ENCODE assay signal across 9 cellular contexts in the genomic region with DNA sequence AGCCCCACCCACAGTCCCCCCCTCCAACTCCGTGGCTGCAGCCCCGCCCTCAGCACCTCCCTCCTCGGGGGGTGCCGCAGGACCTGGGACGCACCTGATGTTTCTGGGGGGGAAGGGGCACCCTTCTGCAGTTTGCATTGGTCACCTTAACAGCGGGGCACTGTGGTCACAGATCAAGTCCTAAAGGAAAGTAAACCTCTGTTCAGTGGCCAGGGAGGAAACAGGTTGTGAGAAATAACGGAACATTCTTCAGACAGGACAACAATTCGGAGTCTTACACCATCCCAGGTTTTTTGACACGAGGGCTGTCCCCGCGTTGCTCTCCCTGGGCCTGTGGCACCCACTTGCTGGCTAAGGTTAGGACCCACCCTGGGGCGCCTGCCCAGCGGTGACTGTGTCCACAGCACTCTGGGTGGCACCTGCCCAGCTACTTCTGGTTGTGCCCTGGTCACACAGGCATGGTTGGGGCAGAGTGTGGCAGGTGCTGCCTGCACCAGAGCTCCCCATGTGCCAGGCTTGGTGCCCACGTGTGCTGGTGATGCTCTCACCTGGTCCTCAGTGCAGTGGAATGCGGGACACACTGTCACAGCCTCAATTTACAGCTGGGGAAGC.
DNase-seq lines count a peak whose midpoint lies in the region; ATAC-seq, FAIRE-seq and TF ChIP-seq lines count a peak whose summit lies in the region.
"Had no signal": no experiment of that assay in that cellular context is flagged by ENCODE, and none has a peak within 500 bp of the region (broad histone marks: within the 10 kb centered on the region; RNA-seq: fewer than 3 reads in every experiment).

No MANE protein-coding gene starts in this region.

- H3K9me1 ChIP-seq in K562 (ENCODE audit: control insufficient read depth, insufficient read depth, low read length): no peaks in the 10 kb centered on the region

- H3K36me3 Mint-ChIP-seq in activated T-cell treated with anti-CD3 and anti-CD28 coated beads, Interleukin-2, amount 50 U/mL, for 4 hours (ENCODE audit: insufficient read depth): no peaks in the 10 kb centered on the region

- H3K4me3 ChIP-seq in K562 (no peak overlapping the region), left lung (no peak overlapping the region), tibial nerve (peak overlapping the region in 1 of 4 donors; percentile 44)

- intact Hi-C loops in K562 (cut with micrococcal nuclease): loop anchor here (1.0 kb wide), 1 partner anchor 204 kb away; no protein-coding TSS in a partner anchor
- intact Hi-C loops in left lung (cut with DNase I): loop anchor here in 1 of 2 donors (5.0 kb wide), 1 partner anchor 203 kb away; a partner anchor contains a TSS

- DNase-seq in activated T-cell treated with anti-CD3 and anti-CD28 coated beads, Interleukin-2, amount 50 U/mL, for 4 hours: peak; percentile 3
- no peak for DNase-seq in activated T-cell treated with anti-CD3 and anti-CD28 coated beads, Interleukin-2, amount 50 U/mL, for 48 hours
- DNase-seq in K562 (ENCODE audit: extremely low read depth in 1 of 4, low spot score in 3 of 4): no peak
- DNase-seq in left lung: peak; percentile 31 to 75
- no peak for DNase-seq in tibial nerve (ENCODE audit: low spot score in 2 of 2)
- DNase-seq in NCI-H446 (lab: John Stamatoyannopoulos, UW): no peak
- DNase-seq in midbrain (lab: John Stamatoyannopoulos, UW): no peak
- DNase-seq in NAMALWA (ENCODE audit: low spot score): no peak
- DNase-seq: GF-D8 had no signal

- ATAC-seq in activated T-cell treated with anti-CD3 and anti-CD28 coated beads, Interleukin-2, amount 50 U/mL, for 4 hours: no peak
- ATAC-seq in K562: no peak
- ATAC-seq in left lung: no peak

- H3K4me1 ChIP-seq in K562 (replicated peaks in 1 of 2; ENCODE audit: control insufficient read depth in 2 of 2, insufficient read depth in 2 of 2, low read length in 2 of 2) (peaks cover 0 to 25% of the 10 kb centered on the region in 2 experiments; a peak in 3 of 5 replicates), left lung (peaks cover 0 to 4% of the 10 kb centered on the region in 2 donors), tibial nerve (peaks cover 0 to 33% (median 6%) of the 10 kb centered on the region in 4 donors)

- H3K4me3 Mint-ChIP-seq in activated T-cell treated with anti-CD3 and anti-CD28 coated beads, Interleukin-2, amount 50 U/mL, for 4 hours: no peak overlapping the region

- POLR2A ChIA-PET in K562 (lab: Yijun Ruan, JAX): interaction anchor here (1.0 kb wide), 1 partner anchor 13 kb away, joined by 3 read pairs; no protein-coding TSS in a partner anchor

- H3K36me3 ChIP-seq in K562 (ENCODE audit: control insufficient read depth, insufficient read depth, low read length): no peaks in the 10 kb centered on the region
- H3K36me3 ChIP-seq in left lung: no peaks in the 10 kb centered on the region
- H3K36me3 ChIP-seq in tibial nerve: no peaks in the 10 kb centered on the region

- H2AFZ ChIP-seq in K562 (ENCODE audit: low read depth, low read length): no peak overlapping the region

- no peaks in the 10 kb centered on the region for H3K79me2 ChIP-seq in K562 (ENCODE audit: control insufficient read depth, insufficient read depth, low read length)

- in situ Hi-C loops in K562 (cut with MboI): loop anchor here (5.0 kb wide), 1 partner anchor 203 kb away; a partner anchor contains a TSS

- CTCF ChIA-PET in K562 (lab: Yijun Ruan, JAX; ENCODE audit: low intra/inter-chr PET ratio): interaction anchor here (0.9 to 2.4 kb wide), 2 partner anchors 201 to 204 kb away, joined by 4 to 24 read pairs; a partner anchor contains a TSS

- no peak overlapping the region for H3K9ac ChIP-seq in K562 (ENCODE audit: insufficient read depth in 1 of 2, low read depth in 2 of 2, low read length in 2 of 2)

- H3K27ac ChIP-seq in K562 (ENCODE audit: extremely low read depth, low read depth, low read length): no peak overlapping the region
- H3K27ac ChIP-seq in left lung: no peak overlapping the region
- H3K27ac ChIP-seq in tibial nerve: peak overlapping the region in 3 of 4 donors; percentile 36 to 63 (median 37)

- H3K9me3 Mint-ChIP-seq in activated T-cell treated with anti-CD3 and anti-CD28 coated beads, Interleukin-2, amount 50 U/mL, for 4 hours: peaks cover 6% of the 10 kb centered on the region

- H3K9me3 ChIP-seq in K562 (replicated peaks; ENCODE audit: control insufficient read depth, insufficient read depth, low read depth, low read length) (no peaks in the 10 kb centered on the region; the same call in 1 of the 2 replicates), left lung (peaks cover 0 to 6% of the 10 kb centered on the region in 2 donors), tibial nerve (peaks cover 0 to 11% (median 0%) of the 10 kb centered on the region in 4 donors)

- TF ChIP-seq RAD21 in K562 (CRISPR knock-in tag; conservative IDR thresholded peaks at IDR 0.05 in 1 of 2, IDR thresholded peaks at IDR 0.05 in 1 of 2): no peak

- H3K4me1 Mint-ChIP-seq in activated T-cell treated with anti-CD3 and anti-CD28 coated beads, Interleukin-2, amount 50 U/mL, for 4 hours (ENCODE audit: low read depth): peaks cover 7% of the 10 kb centered on the region

- TF ChIP-seq EP300 in K562 (IDR thresholded peaks at IDR 0.05; ENCODE audit: low read length): no peak
- no peak for TF ChIP-seq EP300 in tibial nerve (IDR thresholded peaks at IDR 0.05)

- H3K4me2 ChIP-seq in K562 (ENCODE audit: insufficient read depth, low read length): peak overlapping the region; percentile 55

- H3K27me3 ChIP-seq in K562 (ENCODE audit: control insufficient read depth in 2 of 2, insufficient read depth in 2 of 2, low read length in 2 of 2): peaks cover 0 to 14% of the 10 kb centered on the region in 2 experiments; a peak in 2 of 5 replicates
- peaks cover 0 to 12% of the 10 kb centered on the region in 2 donors for H3K27me3 ChIP-seq in left lung
- H3K27me3 ChIP-seq in tibial nerve: no peaks in the 10 kb centered on the region

- H4K20me1 ChIP-seq in K562 (replicated peaks; ENCODE audit: control insufficient read depth, insufficient read depth, low read length): no peaks in the 10 kb centered on the region

- BruUV-seq in K562 (replicated peaks; lab: Mats Ljungman, UMichigan): no TSS peak

- 22% methylated on average over 8 of the region's 15 CpGs for WGBS in K562 (ENCODE audit: insufficient coverage, low coverage, missing lambda C conversion rate)
- 31 to 53% methylated on average over 8 to 15 of the region's 15 CpGs for WGBS in tibial nerve, 2 donors

- TF ChIP-seq CTCF in K562 (IDR thresholded peaks at IDR 0.05 in 2 of 3, conservative IDR thresholded peaks at IDR 0.05 in 1 of 3; ENCODE audit: insufficient read depth in 2 of 3, low read depth in 1 of 3, low read length in 3 of 3) (no peak), left lung (IDR thresholded peaks at IDR 0.05) (no peak), tibial nerve (IDR thresholded peaks at IDR 0.05) (no peak)

- FAIRE-seq in K562 (lab: Jason Lieb, UNC): no peak

- TF ChIP-seq POLR2A in K562 (conservative IDR thresholded peaks at IDR 0.05) (no peak), tibial nerve (IDR thresholded peaks at IDR 0.05) (no peak)

- H3K27me3 Mint-ChIP-seq in activated T-cell treated with anti-CD3 and anti-CD28 coated beads, Interleukin-2, amount 50 U/mL, for 4 hours (ENCODE audit: low read depth): peaks cover 17% of the 10 kb centered on the region

TF ChIP-seq in K562, 482 proteins besides CTCF, POLR2A, EP300 and RAD21 (continues in another document):
- TF ChIP-seq FOXM1 (IDR thresholded peaks at IDR 0.05; ENCODE audit: low read depth) (no peak), FOXM1 (CRISPR knock-in tag; IDR thresholded peaks at IDR 0.05; ENCODE audit: low read depth) (no peak), ZNF780A (CRISPR knock-in tag; IDR thresholded peaks at IDR 0.05) (no peak), THRAP3 (IDR thresholded peaks at IDR 0.05; ENCODE audit: borderline replicate concordance) (no peak), MAFK (IDR thresholded peaks at IDR 0.05; ENCODE audit: low read length) (no peak), STAT5A (IDR thresholded peaks at IDR 0.05; ENCODE audit: borderline replicate concordance, low read length) (no peak), NONO (IDR thresholded peaks at IDR 0.05; ENCODE audit: low read depth in 2 of 2, low read length in 1 of 2) (no peak), ZNF436 (CRISPR knock-in tag; IDR thresholded peaks at IDR 0.05) (no peak), NR2C1 (IDR thresholded peaks at IDR 0.05) (no peak), NR2C1 (tag; IDR thresholded peaks at IDR 0.05) (no peak), ZKSCAN8 (CRISPR knock-in tag; IDR thresholded peaks at IDR 0.05) (no peak), ZNF444 (CRISPR knock-in tag; IDR thresholded peaks at IDR 0.05) (no peak)
- TF ChIP-seq, protein P1, sequence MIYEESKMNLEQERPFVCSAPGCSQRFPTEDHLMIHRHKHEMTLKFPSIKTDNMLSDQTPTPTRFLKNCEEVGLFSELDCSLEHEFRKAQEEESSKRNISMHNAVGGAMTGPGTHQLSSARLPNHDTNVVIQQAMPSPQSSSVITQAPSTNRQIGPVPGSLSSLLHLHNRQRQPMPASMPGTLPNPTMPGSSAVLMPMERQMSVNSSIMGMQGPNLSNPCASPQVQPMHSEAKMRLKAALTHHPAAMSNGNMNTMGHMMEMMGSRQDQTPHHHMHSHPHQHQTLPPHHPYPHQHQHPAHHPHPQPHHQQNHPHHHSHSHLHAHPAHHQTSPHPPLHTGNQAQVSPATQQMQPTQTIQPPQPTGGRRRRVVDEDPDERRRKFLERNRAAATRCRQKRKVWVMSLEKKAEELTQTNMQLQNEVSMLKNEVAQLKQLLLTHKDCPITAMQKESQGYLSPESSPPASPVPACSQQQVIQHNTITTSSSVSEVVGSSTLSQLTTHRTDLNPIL (CRISPR knock-in tag; IDR thresholded peaks at IDR 0.05): no peak

Comparison
In these comparisons a context has a peak if more than half of its experiments do, and no peak if none do; other contexts are left out.
1. DNase-seq: peak in activated T-cell treated with anti-CD3 and anti-CD28 coated beads, Interleukin-2, amount 50 U/mL, for 4 hours (single experiment) and left lung (2 of 2); none in activated T-cell treated with anti-CD3 and anti-CD28 coated beads, Interleukin-2, amount 50 U/mL, for 48 hours (0 of 2), K562 (0 of 4), tibial nerve (0 of 2), NCI-H446 (0 of 2), midbrain (single experiment) and NAMALWA (single experiment).
2. H3K27ac ChIP-seq: peak in tibial nerve (3 of 4); none in K562 (single experiment) and left lung (0 of 2).